15 cellular contexts compared by ENCODE assay signal in the genomic region with DNA sequence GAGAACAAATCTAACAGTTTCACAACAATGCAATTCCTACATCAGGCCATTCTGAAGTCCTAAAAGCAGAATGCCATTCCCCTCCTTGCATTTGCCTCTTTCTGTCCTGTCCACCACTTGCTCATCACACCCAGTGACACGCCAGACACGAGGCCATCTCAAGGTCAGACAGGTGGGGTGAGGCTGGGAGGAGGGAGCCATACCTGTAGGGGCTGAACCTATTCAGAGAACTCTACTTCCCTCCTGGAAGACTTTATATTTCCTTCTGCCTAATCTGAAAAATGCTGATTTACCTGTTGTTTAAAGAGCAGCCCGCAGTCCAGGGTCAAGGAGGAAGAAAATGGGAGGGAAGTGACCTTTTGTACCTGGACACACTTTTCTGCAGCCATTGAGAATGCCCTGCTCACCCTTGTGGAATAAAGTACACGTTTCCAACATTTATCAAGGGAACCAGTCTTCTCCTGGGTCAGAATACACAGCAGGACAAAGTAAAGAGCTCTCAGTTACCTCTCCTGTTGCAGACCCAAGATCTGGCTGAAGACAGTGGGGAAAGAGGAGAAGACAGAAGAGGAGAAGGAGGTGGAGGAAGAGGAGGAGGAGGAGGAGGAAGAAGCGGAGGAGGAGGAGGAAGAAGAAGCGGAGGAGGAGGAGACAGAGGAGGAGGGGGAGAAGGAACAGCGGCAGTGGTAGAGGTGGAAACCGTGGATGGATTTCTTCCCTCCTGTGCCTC. TPM values are rescaled to one million over a fixed set of nuclear protein-coding genes. Genes with fewer than 3 reads are reported as not detected.
DNase-seq lines count a peak whose midpoint lies in the region; ATAC-seq and TF ChIP-seq lines count a peak whose summit lies in the region.
"Had no signal": no experiment of that assay in that cellular context is flagged by ENCODE, and none has a peak within 500 bp of the region (broad histone marks: within the 10 kb centered on the region; RNA-seq: fewer than 3 reads in every experiment).

No MANE protein-coding gene starts in this region.

- peak overlapping the region; percentile 60 to 79 for H3K27ac ChIP-seq in ascending aorta
- peak overlapping the region; percentile 78 for H3K27ac ChIP-seq in thoracic aorta
- H3K27ac ChIP-seq in mesendoderm (ENCODE audit: low read depth, low read length): no peak overlapping the region
- H3K27ac ChIP-seq: SJSA1 had no signal

- H2BK120ac ChIP-seq in mesendoderm (ENCODE audit: low read depth, low read length): no peak overlapping the region

- WGBS in mesendoderm (ENCODE audit: extremely low coverage, insufficient coverage, low lambda C conversion rate): no CpG with 5 or more reads among the region's 8 CpGs

- H3K9me3 ChIP-seq in ascending aorta (no peaks in the 10 kb centered on the region), thoracic aorta (no peaks in the 10 kb centered on the region)
- H3K9me3 ChIP-seq: psoas muscle, SJSA1 had no signal

- H3K23ac ChIP-seq in mesendoderm (ENCODE audit: low read length): no peak overlapping the region

- H3K4ac ChIP-seq in mesendoderm (ENCODE audit: low read depth, low read length): no peak overlapping the region

- no peak for ATAC-seq in thoracic aorta (ENCODE audit: insufficient number of reproducible peaks, low FRiP score, low read depth)
- no peak for ATAC-seq in HG02588 (IDR thresholded peaks at IDR 0.05; ENCODE audit: unreplicated experiment)

- H3K79me1 ChIP-seq in mesendoderm (ENCODE audit: low read length): no peaks in the 10 kb centered on the region

- no peak overlapping the region for H3K4me3 ChIP-seq in ascending aorta
- H3K4me3 ChIP-seq in thoracic aorta: no peak overlapping the region
- H3K4me3 ChIP-seq in mesendoderm (ENCODE audit: low read length): no peak overlapping the region
- H3K4me3 ChIP-seq: SJSA1 had no signal

- H3K36me3 ChIP-seq in ascending aorta (no peaks in the 10 kb centered on the region), thoracic aorta (no peaks in the 10 kb centered on the region), mesendoderm (ENCODE audit: control insufficient read depth, insufficient read depth, low read length) (no peaks in the 10 kb centered on the region)
- H3K36me3 ChIP-seq: SJSA1 had no signal

- DNase-seq in ascending aorta (ENCODE audit: low spot score in 2 of 2) (no peak), medulla oblongata (ENCODE audit: extremely low spot score) (peak; percentile 13), thoracic aorta (ENCODE audit: low spot score) (no peak), Kasumi-1 (lab: John Stamatoyannopoulos, UW) (no peak), NCI-H128 (lab: John Stamatoyannopoulos, UW; ENCODE audit: unreplicated experiment) (no peak), mesendoderm (no peak)
- DNase-seq: activated naive CD8-positive, alpha-beta T cell treated with anti-CD3 and anti-CD28 coated beads, Interleukin-2, amount 10 ng/mL, durations not matched to agents 7 days and 5 days; CD4-positive, alpha-beta memory T cell; GDM1; psoas muscle; stimulated activated CD4-positive, alpha-beta T cell treated with anti-CD3 and anti-CD28 coated beads, Interleukin-2, amount 100 ng/mL, for 24 hours had no signal

- no peak overlapping the region for H2AK5ac ChIP-seq in mesendoderm (ENCODE audit: low read length)

- no peak overlapping the region for H4K8ac ChIP-seq in mesendoderm (ENCODE audit: low read depth, low read length)

- H3K9ac ChIP-seq in mesendoderm (ENCODE audit: low read length): no peak overlapping the region

- H4K5ac ChIP-seq in mesendoderm (ENCODE audit: low read length): no peak overlapping the region

- H2BK5ac ChIP-seq in mesendoderm (ENCODE audit: low read length): no peak overlapping the region

- H3K4me1 ChIP-seq in ascending aorta: peaks cover 4 to 25% of the 10 kb centered on the region in 2 donors
- peaks cover 6 to 43% of the 10 kb centered on the region in 2 donors for H3K4me1 ChIP-seq in thoracic aorta (ENCODE audit: control insufficient read depth in 1 of 2, low read depth in 2 of 2)
- peaks cover 2% of the 10 kb centered on the region for H3K4me1 ChIP-seq in mesendoderm (ENCODE audit: control insufficient read depth, low read depth, low read length)
- H3K4me1 ChIP-seq: SJSA1 had no signal

- H3K56ac ChIP-seq in mesendoderm (ENCODE audit: low read length): no peak overlapping the region

- intact Hi-C loops in ascending aorta (cut with DNase I): no loop called here

- no peak overlapping the region for H3K18ac ChIP-seq in mesendoderm (ENCODE audit: low read length)

- no peak overlapping the region for H3K4me2 ChIP-seq in mesendoderm (ENCODE audit: low read length)

- peak; percentile 34 for TF ChIP-seq POLR2A in GM19193 (IDR thresholded peaks at IDR 0.05; ENCODE audit: extremely low read depth, insufficient read depth, insufficient read length)

- no peaks in the 10 kb centered on the region for H3K27me3 ChIP-seq in ascending aorta
- no peaks in the 10 kb centered on the region for H3K27me3 ChIP-seq in thoracic aorta (replicated peaks; ENCODE audit: insufficient read depth)
- H3K27me3 ChIP-seq in mesendoderm (ENCODE audit: insufficient read depth, low read length, poor library complexity): no peaks in the 10 kb centered on the region

- no peak for TF ChIP-seq CTCF in ascending aorta (IDR thresholded peaks at IDR 0.05)
- no peak for TF ChIP-seq CTCF in thoracic aorta (IDR thresholded peaks at IDR 0.05)

- no peaks in the 10 kb centered on the region for H3K79me2 ChIP-seq in mesendoderm (ENCODE audit: control insufficient read depth, insufficient read depth, low read length)

- H2BK15ac ChIP-seq in mesendoderm (replicated peaks; ENCODE audit: low read depth): no peak overlapping the region

RNA-seq across cellular contexts. Expression of gene BLNK, which starts 1.1 kb away (rescaled TPM):
- total RNA-seq in ascending aorta: not detected
- total RNA-seq in thoracic aorta: 1 to 10 TPM; 1.3 to 6.9 TPM
- not detected for polyA plus RNA-seq in mesendoderm (2013, experiment 1 of 2)
- not detected for polyA plus RNA-seq in mesendoderm (2013, experiment 2 of 2)
- total RNA-seq: M059J, SJSA1 had no signal

RNA-seq across cellular contexts. Expression of gene DNTT, which starts 31.8 kb away (rescaled TPM):
- total RNA-seq in ascending aorta (not detected), thoracic aorta (not detected)
- 0.03 TPM for polyA plus RNA-seq in mesendoderm (2013, experiment 1 of 2)
- polyA plus RNA-seq in mesendoderm (2013, experiment 2 of 2): 0.03 TPM
- total RNA-seq: activated naive CD8-positive, alpha-beta T cell treated with anti-CD3 and anti-CD28 coated beads, Interleukin-2, amount 10 ng/mL, durations not matched to agents 7 days and 5 days; CD4-positive, alpha-beta memory T cell; M059J; psoas muscle; SJSA1 had no signal
- polyA plus RNA-seq: CD4-positive, alpha-beta memory T cell had no signal
